Comparison of ENCODE assay signal across 8 cellular contexts in the genomic region with DNA sequence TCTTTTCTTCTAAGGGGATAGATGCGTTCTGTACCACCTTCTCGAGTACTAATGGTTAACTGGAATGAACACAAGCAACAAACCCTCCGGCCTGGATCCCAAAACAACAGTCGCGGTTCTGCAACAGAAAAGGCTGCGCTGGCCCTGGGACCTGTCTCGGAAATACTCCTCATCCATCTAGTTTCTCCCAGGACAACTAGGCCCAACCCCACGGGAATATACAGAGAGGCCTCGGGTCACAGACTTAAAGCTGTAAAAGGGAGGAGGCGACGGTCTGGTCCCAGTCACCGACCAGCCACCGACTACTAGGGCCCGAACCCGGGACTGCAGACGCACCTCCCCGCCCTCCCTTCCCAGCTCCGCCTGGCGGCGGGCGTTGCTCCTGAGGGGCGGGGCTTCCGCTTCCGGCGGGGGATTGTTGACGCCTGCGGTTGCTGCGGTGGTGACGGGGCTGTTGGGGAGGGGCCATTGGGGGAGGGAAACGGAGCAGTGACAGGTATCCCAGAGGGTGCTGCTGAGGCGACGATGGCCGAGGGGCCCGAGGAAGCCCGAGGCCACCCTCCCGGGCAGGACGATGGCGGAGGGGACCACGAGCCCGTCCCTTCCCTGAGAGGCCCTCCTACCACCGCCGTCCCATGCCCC. TPM values are rescaled to one million over a fixed set of nuclear protein-coding genes. Genes with fewer than 3 reads are reported as not detected.
DNase-seq lines count a peak whose midpoint lies in the region; ATAC-seq and TF ChIP-seq lines count a peak whose summit lies in the region.

A gene with protein sequence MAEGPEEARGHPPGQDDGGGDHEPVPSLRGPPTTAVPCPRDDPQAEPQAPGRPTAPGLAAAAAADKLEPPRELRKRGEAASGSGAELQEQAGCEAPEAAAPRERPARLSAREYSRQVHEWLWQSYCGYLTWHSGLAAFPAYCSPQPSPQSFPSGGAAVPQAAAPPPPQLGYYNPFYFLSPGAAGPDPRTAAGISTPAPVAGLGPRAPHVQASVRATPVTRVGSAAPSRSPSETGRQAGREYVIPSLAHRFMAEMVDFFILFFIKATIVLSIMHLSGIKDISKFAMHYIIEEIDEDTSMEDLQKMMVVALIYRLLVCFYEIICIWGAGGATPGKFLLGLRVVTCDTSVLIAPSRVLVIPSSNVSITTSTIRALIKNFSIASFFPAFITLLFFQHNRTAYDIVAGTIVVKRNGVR (plus strand): TSS at position 418 of the 642 bp plus-strand sequence. CDS start 108 bp downstream, at position 526.

- H3K27ac ChIP-seq in GM23338 (ENCODE audit: low read depth) = peak within 1 kb of the TSS; percentile 72; the same call in 1 of the 2 replicates

- no peaks in the 10 kb centered on the region; the same call in 2 of the 3 replicates for H3K36me3 Mint-ChIP-seq in GM23338 (ENCODE audit: low read depth)
- H3K36me3 Mint-ChIP-seq in natural killer cell = peaks cover 18% of the 10 kb centered on the region

- H4K20me1 ChIP-seq in GM23338 (replicated peaks; ENCODE audit: insufficient read depth) = no peaks in the 10 kb centered on the region

- no peaks in the 10 kb centered on the region for H3K9me2 ChIP-seq in GM23338 (ENCODE audit: insufficient read depth)

- DNase-seq in ELR (ENCODE audit: low read depth) = peak; percentile 95
- peak; percentile 97 for DNase-seq in GM23338 (ENCODE audit: low spot score)
- peak; percentile 77 to 81 for DNase-seq in Kasumi-1 (lab: John Stamatoyannopoulos, UW)
- DNase-seq in RKO (ENCODE audit: low spot score) = peak; percentile 92
- peak; percentile 91 for DNase-seq in activated T-helper 9 cell treated with anti-CD3 and anti-CD28 coated beads, Interleukin-2, amount 50 U/mL, for 16 hours (ENCODE audit: low read depth)
- peak; percentile 75 for DNase-seq in fibroblast of peridontal ligament (ENCODE audit: extremely low read depth)
- peak; percentile 91 for DNase-seq in natural killer cell
- peak; percentile 95 for DNase-seq in stimulated activated naive CD4-positive, alpha-beta T cell treated with Interleukin-2 at 50 U/mL for 16 hours (lab: John Stamatoyannopoulos, UW)

- no peaks in the 10 kb centered on the region for H3K79me2 ChIP-seq in GM23338 (replicated peaks; ENCODE audit: insufficient read depth)

- peaks cover 4% of the 10 kb centered on the region; the same call in 1 of the 2 replicates for H3F3A ChIP-seq in GM23338 (replicated peaks; ENCODE audit: low read depth)

- H3K27ac Mint-ChIP-seq in GM23338 = peak within 1 kb of the TSS; percentile 75; the same call in 1 of the 2 replicates
- H3K27ac Mint-ChIP-seq in natural killer cell = peak within 1 kb of the TSS; percentile 96 to 98

- peaks cover 8% of the 10 kb centered on the region; the same call in 1 of the 2 replicates for H3K4me1 ChIP-seq in GM23338 (ENCODE audit: insufficient read depth)

- H3K27me3 ChIP-seq in GM23338 (ENCODE audit: insufficient read depth) = no peaks in the 10 kb centered on the region

- H3K4me3 ChIP-seq in GM23338 = peak within 1 kb of the TSS; percentile 74

- peak within 1 kb of the TSS; percentile 74 for H3K4me3 Mint-ChIP-seq in GM23338
- H3K4me3 Mint-ChIP-seq in natural killer cell = peak within 1 kb of the TSS; percentile 97

- H3K4me2 ChIP-seq in GM23338 = peak within 1 kb of the TSS; percentile 85

- H3K36me3 ChIP-seq in GM23338 (ENCODE audit: insufficient read depth) = no peaks in the 10 kb centered on the region

- ATAC-seq in GM23338 (peak; percentile 90), natural killer cell (peak; percentile 86 to 93 (median 88))

- intact Hi-C loops in natural killer cell (cut with micrococcal nuclease) = loop anchor here (1.0 to 10.0 kb wide), 4 partner anchors 33 to 525 kb away; a partner anchor contains a TSS

- H3K27me3 Mint-ChIP-seq in GM23338 (ENCODE audit: insufficient read depth, low read depth, poor library complexity) = peaks cover 7% of the 10 kb centered on the region
- H3K27me3 Mint-ChIP-seq in natural killer cell (ENCODE audit: low read depth in 2 of 2) = no peaks in the 10 kb centered on the region

- peak; percentile 19 to 24 for TF ChIP-seq CTCF in GM23338 (conservative IDR thresholded peaks at IDR 0.05; ENCODE audit: low read depth in 2 of 2)
- peak; percentile 34 for TF ChIP-seq CTCF in natural killer cell (IDR thresholded peaks at IDR 0.05)

- H2AFZ ChIP-seq in GM23338 = peak within 1 kb of the TSS; percentile 98

- H3K4me1 Mint-ChIP-seq in GM23338 (peaks cover 9% of the 10 kb centered on the region; the same call in 2 of the 3 replicates), natural killer cell (peaks cover 45 to 46% of the 10 kb centered on the region in 2 donors)

- no peaks in the 10 kb centered on the region for H3K9me3 Mint-ChIP-seq in GM23338
- no peaks in the 10 kb centered on the region for H3K9me3 Mint-ChIP-seq in natural killer cell

TF ChIP-seq in GM23338, 12 proteins besides CTCF, POLR2A, EP300 and RAD21:
- TF ChIP-seq, protein P1, sequence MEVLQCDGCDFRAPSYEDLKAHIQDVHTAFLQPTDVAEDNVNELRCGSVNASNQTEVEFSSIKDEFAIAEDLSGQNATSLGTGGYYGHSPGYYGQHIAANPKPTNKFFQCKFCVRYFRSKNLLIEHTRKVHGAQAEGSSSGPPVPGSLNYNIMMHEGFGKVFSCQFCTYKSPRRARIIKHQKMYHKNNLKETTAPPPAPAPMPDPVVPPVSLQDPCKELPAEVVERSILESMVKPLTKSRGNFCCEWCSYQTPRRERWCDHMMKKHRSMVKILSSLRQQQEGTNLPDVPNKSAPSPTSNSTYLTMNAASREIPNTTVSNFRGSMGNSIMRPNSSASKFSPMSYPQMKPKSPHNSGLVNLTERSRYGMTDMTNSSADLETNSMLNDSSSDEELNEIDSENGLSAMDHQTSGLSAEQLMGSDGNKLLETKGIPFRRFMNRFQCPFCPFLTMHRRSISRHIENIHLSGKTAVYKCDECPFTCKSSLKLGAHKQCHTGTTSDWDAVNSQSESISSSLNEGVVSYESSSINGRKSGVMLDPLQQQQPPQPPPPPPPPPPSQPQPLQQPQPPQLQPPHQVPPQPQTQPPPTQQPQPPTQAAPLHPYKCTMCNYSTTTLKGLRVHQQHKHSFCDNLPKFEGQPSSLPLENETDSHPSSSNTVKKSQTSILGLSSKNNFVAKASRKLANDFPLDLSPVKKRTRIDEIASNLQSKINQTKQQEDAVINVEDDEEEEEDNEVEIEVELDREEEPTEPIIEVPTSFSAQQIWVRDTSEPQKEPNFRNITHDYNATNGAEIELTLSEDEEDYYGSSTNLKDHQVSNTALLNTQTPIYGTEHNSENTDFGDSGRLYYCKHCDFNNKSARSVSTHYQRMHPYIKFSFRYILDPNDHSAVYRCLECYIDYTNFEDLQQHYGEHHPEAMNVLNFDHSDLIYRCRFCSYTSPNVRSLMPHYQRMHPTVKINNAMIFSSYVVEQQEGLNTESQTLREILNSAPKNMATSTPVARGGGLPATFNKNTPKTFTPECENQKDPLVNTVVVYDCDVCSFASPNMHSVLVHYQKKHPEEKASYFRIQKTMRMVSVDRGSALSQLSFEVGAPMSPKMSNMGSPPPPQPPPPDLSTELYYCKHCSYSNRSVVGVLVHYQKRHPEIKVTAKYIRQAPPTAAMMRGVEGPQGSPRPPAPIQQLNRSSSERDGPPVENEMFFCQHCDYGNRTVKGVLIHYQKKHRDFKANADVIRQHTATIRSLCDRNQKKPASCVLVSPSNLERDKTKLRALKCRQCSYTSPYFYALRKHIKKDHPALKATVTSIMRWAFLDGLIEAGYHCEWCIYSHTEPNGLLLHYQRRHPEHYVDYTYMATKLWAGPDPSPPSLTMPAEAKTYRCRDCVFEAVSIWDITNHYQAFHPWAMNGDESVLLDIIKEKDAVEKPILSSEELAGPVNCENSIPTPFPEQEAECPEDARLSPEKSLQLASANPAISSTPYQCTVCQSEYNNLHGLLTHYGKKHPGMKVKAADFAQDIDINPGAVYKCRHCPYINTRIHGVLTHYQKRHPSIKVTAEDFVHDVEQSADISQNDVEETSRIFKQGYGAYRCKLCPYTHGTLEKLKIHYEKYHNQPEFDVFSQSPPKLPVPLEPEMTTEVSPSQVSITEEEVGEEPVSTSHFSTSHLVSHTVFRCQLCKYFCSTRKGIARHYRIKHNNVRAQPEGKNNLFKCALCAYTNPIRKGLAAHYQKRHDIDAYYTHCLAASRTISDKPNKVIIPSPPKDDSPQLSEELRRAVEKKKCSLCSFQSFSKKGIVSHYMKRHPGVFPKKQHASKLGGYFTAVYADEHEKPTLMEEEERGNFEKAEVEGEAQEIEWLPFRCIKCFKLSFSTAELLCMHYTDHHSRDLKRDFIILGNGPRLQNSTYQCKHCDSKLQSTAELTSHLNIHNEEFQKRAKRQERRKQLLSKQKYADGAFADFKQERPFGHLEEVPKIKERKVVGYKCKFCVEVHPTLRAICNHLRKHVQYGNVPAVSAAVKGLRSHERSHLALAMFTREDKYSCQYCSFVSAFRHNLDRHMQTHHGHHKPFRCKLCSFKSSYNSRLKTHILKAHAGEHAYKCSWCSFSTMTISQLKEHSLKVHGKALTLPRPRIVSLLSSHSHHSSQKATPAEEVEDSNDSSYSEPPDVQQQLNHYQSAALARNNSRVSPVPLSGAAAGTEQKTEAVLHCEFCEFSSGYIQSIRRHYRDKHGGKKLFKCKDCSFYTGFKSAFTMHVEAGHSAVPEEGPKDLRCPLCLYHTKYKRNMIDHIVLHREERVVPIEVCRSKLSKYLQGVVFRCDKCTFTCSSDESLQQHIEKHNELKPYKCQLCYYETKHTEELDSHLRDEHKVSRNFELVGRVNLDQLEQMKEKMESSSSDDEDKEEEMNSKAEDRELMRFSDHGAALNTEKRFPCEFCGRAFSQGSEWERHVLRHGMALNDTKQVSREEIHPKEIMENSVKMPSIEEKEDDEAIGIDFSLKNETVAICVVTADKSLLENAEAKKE (CRISPR knock-in tag; IDR thresholded peaks at IDR 0.05) = no peak
- TF ChIP-seq POLR2AphosphoS5 (IDR thresholded peaks at IDR 0.05; ENCODE audit: low read depth) (peak; percentile 87), CREB1 (CRISPR knock-in tag; IDR thresholded peaks at IDR 0.05; ENCODE audit: low read depth) (peak; percentile 89), ZNF331 (CRISPR knock-in tag; IDR thresholded peaks at IDR 0.05; ENCODE audit: low read depth) (no peak)

RNA-seq across cellular contexts. Expression of the gene that starts here (rescaled TPM):
- total RNA-seq in GM23338 (2014; rRNA removed; shearing (Covaris generic)) = 12.1 and 15.6 TPM in 2 replicates
- 3.7 and 4.0 TPM in 2 replicates for polyA plus RNA-seq in GM23338 (2016; fragmentation: Nextera tagmentation; extraction: Ambion mirVana)
- 10 to 100 TPM; 32.1 to 45.4 (median 35.5) TPM for total RNA-seq in natural killer cell

Comparison
In these comparisons a context has a peak if more than half of its experiments do, and no peak if none do; other contexts are left out.
1. Peak in every context shown above with its lines: DNase-seq, ATAC-seq, H3K4me3 ChIP-seq and H3K27ac ChIP-seq.